Comparison of ENCODE assay signal across 19 cellular contexts in the genomic region with DNA sequence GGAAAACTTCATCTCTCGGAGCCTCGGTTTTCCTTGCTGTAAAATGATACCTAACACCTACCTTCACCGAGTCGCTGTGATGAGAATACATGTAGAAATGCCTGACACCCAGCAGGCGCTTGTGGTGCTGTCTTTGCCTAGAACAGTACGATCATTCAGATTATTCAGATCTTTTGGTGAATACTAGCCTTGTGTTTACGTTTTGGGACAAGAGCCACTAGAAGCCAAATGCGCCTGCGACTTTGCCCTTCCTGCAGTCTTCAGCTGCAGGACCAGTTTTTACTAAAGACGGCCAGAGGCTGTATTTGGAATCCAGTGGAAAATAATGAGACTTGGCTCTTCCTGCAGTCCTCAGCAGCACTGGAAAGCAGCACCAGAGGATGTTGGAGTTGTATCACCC.
DNase-seq lines count a peak whose midpoint lies in the region; ATAC-seq and TF ChIP-seq lines count a peak whose summit lies in the region.
"Had no signal": no experiment of that assay in that cellular context is flagged by ENCODE, and none has a peak within 500 bp of the region (broad histone marks: within the 10 kb centered on the region; RNA-seq: fewer than 3 reads in every experiment).

No MANE protein-coding gene starts in this region.

- peak overlapping the region; percentile 36 for H3K27ac ChIP-seq in VCaP
- no peak overlapping the region for H3K27ac ChIP-seq in neural cell (ENCODE audit: low read length)

- TF ChIP-seq CTCF in VCaP (conservative IDR thresholded peaks at IDR 0.05), result no peak
- TF ChIP-seq CTCF in neural cell (IDR thresholded peaks at IDR 0.05; ENCODE audit: poor library complexity, severe bottlenecking), result no peak

- no peaks in the 10 kb centered on the region for H4K20me1 ChIP-seq in neural cell (ENCODE audit: insufficient read depth)

- TF ChIP-seq RAD21 in neural cell (conservative IDR thresholded peaks at IDR 0.05), result no peak

- no peaks in the 10 kb centered on the region for H3K9me2 ChIP-seq in neural cell (ENCODE audit: insufficient read depth, low read length)

- DNase-seq in ELF-1 (ENCODE audit: low read depth, low spot score) (peak; percentile 55), globus pallidus (ENCODE audit: low spot score) (peak; percentile 74), DMS 273 treated with DMSO at 0.1 percent for 48 hours (lab: John Stamatoyannopoulos, UW) (no peak), SKM-1 treated with dmso at 0.1 percent for 144 hours (lab: John Stamatoyannopoulos, UW; ENCODE audit: unreplicated experiment) (no peak), GF-D8 (lab: John Stamatoyannopoulos, UW) (no peak)
- DNase-seq: CD8-positive, alpha-beta T cell; EL; NCI-H1105; NCI-H146; NCI-H2029 treated with DMSO at 0.1 percent for 48 hours; NCI-H2171 treated with DMSO at 0.1 percent for 48 hours; NCI-H446; NCI-H526; Peyer's patch had no signal

- H3K4me2 ChIP-seq in neural cell (ENCODE audit: low read length), result no peak overlapping the region

- H2AFZ ChIP-seq in neural cell (ENCODE audit: low read depth, low read length), result no peak overlapping the region

- H3K27me3 ChIP-seq in neural cell (ENCODE audit: insufficient read depth, low read depth, low read length), result no peaks in the 10 kb centered on the region
- H3K27me3 ChIP-seq: Peyer's patch had no signal

- TF ChIP-seq EP300 in neural cell (conservative IDR thresholded peaks at IDR 0.05; ENCODE audit: poor library complexity, severe bottlenecking), result no peak

- H3F3A ChIP-seq in neural cell (ENCODE audit: insufficient read depth, low read length, poor library complexity, severe bottlenecking), result peaks cover 4% of the 10 kb centered on the region

- no peaks in the 10 kb centered on the region for H3K9me3 ChIP-seq in neural cell (ENCODE audit: low read length)
- H3K9me3 ChIP-seq: Peyer's patch had no signal

- no peaks in the 10 kb centered on the region for H3K79me2 ChIP-seq in neural cell (replicated peaks; ENCODE audit: insufficient read depth, low read length)

- no peak overlapping the region for H3K9ac ChIP-seq in neural cell (ENCODE audit: low read length)

- no peak for ATAC-seq in HG03159 (IDR thresholded peaks at IDR 0.05; ENCODE audit: unreplicated experiment)
- ATAC-seq: CD8-positive, alpha-beta T cell; GM12878; HCT116 had no signal

- peak overlapping the region; percentile 32 for H3K4me3 ChIP-seq in neural cell (ENCODE audit: low read length)
- H3K4me3 ChIP-seq: GM12878, Peyer's patch had no signal

- peaks cover 9% of the 10 kb centered on the region for H3K36me3 ChIP-seq in neural cell (ENCODE audit: insufficient read depth, low read length)

TF ChIP-seq in neural cell, 6 proteins besides CTCF, POLR2A, EP300 and RAD21:
- no peak for TF ChIP-seq EZH2 (IDR thresholded peaks at IDR 0.05; ENCODE audit: borderline replicate concordance, insufficient read depth, low read length, poor library complexity, severe bottlenecking)
- no peak for TF ChIP-seq SMC3 (conservative IDR thresholded peaks at IDR 0.05; ENCODE audit: poor library complexity)
- TF ChIP-seq, protein P1, sequence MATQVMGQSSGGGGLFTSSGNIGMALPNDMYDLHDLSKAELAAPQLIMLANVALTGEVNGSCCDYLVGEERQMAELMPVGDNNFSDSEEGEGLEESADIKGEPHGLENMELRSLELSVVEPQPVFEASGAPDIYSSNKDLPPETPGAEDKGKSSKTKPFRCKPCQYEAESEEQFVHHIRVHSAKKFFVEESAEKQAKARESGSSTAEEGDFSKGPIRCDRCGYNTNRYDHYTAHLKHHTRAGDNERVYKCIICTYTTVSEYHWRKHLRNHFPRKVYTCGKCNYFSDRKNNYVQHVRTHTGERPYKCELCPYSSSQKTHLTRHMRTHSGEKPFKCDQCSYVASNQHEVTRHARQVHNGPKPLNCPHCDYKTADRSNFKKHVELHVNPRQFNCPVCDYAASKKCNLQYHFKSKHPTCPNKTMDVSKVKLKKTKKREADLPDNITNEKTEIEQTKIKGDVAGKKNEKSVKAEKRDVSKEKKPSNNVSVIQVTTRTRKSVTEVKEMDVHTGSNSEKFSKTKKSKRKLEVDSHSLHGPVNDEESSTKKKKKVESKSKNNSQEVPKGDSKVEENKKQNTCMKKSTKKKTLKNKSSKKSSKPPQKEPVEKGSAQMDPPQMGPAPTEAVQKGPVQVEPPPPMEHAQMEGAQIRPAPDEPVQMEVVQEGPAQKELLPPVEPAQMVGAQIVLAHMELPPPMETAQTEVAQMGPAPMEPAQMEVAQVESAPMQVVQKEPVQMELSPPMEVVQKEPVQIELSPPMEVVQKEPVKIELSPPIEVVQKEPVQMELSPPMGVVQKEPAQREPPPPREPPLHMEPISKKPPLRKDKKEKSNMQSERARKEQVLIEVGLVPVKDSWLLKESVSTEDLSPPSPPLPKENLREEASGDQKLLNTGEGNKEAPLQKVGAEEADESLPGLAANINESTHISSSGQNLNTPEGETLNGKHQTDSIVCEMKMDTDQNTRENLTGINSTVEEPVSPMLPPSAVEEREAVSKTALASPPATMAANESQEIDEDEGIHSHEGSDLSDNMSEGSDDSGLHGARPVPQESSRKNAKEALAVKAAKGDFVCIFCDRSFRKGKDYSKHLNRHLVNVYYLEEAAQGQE (IDR thresholded peaks at IDR 0.05; ENCODE audit: borderline replicate concordance), result no peak
- TF ChIP-seq POLR2AphosphoS5 (IDR thresholded peaks at IDR 0.05), result no peak
- TF ChIP-seq TAF1 (IDR thresholded peaks at IDR 0.05; ENCODE audit: low read depth), result no peak
- no peak for TF ChIP-seq MXI1 (conservative IDR thresholded peaks at IDR 0.05; ENCODE audit: poor library complexity, severe bottlenecking)

Comparison
In these comparisons a context has a peak if more than half of its experiments do, and no peak if none do; other contexts are left out.
1. DNase-seq: peak in ELF-1 (single experiment) and globus pallidus (single experiment); none in DMS 273 treated with DMSO at 0.1 percent for 48 hours (single experiment), SKM-1 treated with dmso at 0.1 percent for 144 hours (single experiment) and GF-D8 (single experiment).